19 cellular contexts compared by ENCODE assay signal in the genomic region with DNA sequence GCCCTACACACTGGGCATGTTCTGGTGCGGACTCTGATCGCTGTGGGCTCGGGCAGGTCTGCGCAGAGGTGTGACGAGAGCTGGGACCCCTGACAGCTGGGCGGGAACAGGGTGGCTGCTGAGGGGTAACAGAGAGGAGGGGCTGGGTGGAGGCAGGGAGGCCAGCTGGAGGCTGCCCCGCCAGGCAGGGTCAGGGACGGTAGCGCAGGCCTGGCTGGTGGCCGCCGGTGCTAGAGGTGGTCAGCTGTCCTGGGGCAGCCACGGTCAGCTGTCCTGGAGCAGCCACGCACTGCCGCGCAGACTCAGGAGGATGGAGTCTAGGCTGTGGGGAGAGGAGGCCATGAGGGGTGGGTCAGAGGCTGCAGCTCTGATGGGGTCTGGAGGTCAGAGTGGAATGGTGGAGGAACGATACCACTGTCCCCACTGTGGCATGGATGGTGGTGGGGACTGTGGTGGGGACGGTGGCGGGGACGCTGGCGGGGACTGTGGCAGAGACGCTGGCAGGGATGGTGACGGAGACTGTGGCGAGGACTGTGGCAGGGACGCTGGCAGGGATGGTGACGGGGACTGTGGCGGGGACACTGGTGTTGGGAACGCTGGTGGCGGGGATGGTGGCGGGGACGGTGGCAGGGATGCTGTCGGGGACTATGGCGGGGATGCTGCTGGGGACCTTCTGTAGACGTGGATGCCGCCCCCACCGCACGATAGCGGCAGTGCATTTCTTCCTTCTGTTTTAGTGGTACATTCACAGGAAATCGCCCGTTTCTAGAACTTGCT. TPM values are rescaled to one million over a fixed set of nuclear protein-coding genes. Genes with fewer than 3 reads are reported as not detected.
DNase-seq lines count a peak whose midpoint lies in the region; ATAC-seq and TF ChIP-seq lines count a peak whose summit lies in the region.
"Had no signal": no experiment of that assay in that cellular context is flagged by ENCODE, and none has a peak within 500 bp of the region (broad histone marks: within the 10 kb centered on the region; RNA-seq: fewer than 3 reads in every experiment).

No MANE protein-coding gene starts in this region.

- H3K27ac Mint-ChIP-seq in activated naive CD4-positive, alpha-beta T cell treated with anti-CD3 and anti-CD28 coated beads, Interleukin-2, amount 50 U/mL, for 72 hours, result peak overlapping the region; percentile 39 to 84
- H3K27ac Mint-ChIP-seq in activated naive CD4-positive, alpha-beta T cell treated with anti-CD3 and anti-CD28 coated beads for 36 hours, result no peak overlapping the region
- H3K27ac Mint-ChIP-seq in activated CD8-positive, alpha-beta memory T cell treated with anti-CD3 and anti-CD28 coated beads, Interleukin-2, amount 10 ng/mL, durations not matched to agents 7 days and 5 days, result peak overlapping the region; percentile 28
- H3K27ac Mint-ChIP-seq: CD8-positive, alpha-beta T cell had no signal

- WGBS in suprapubic skin, result 92% methylated on average over 39 of the region's 39 CpGs

- TF ChIP-seq POLR2A in suprapubic skin (IDR thresholded peaks at IDR 0.05), result no peak
- no peak for TF ChIP-seq POLR2A in erythroblast (IDR thresholded peaks at IDR 0.05; ENCODE audit: low read length)

- H3K36me3 Mint-ChIP-seq in activated naive CD4-positive, alpha-beta T cell treated with anti-CD3 and anti-CD28 coated beads, Interleukin-2, amount 50 U/mL, for 72 hours, result peaks cover 13% of the 10 kb centered on the region in 2 donors
- peaks cover 2% of the 10 kb centered on the region for H3K36me3 Mint-ChIP-seq in activated naive CD4-positive, alpha-beta T cell treated with anti-CD3 and anti-CD28 coated beads for 36 hours (ENCODE audit: low read depth)
- H3K36me3 Mint-ChIP-seq in activated CD8-positive, alpha-beta memory T cell treated with anti-CD3 and anti-CD28 coated beads, Interleukin-2, amount 10 ng/mL, durations not matched to agents 7 days and 5 days, result peaks cover 5% of the 10 kb centered on the region
- H3K36me3 Mint-ChIP-seq: CD8-positive, alpha-beta T cell had no signal

- ATAC-seq in activated naive CD4-positive, alpha-beta T cell treated with anti-CD3 and anti-CD28 coated beads, Interleukin-2, amount 50 U/mL, for 72 hours, result no peak
- no peak for ATAC-seq in activated CD8-positive, alpha-beta memory T cell treated with anti-CD3 and anti-CD28 coated beads, Interleukin-2, amount 10 ng/mL, durations not matched to agents 7 days and 5 days
- ATAC-seq in GM19463 (IDR thresholded peaks at IDR 0.05; ENCODE audit: unreplicated experiment), result no peak
- ATAC-seq: CD8-positive, alpha-beta T cell; PC-3 had no signal

- no peaks in the 10 kb centered on the region for H3K36me3 ChIP-seq in suprapubic skin
- H3K36me3 ChIP-seq: SJSA1 had no signal

- peaks cover 12% of the 10 kb centered on the region for H3K9me3 ChIP-seq in suprapubic skin

- peak in 1 of 2 donors; percentile 44 for DNase-seq in activated naive CD4-positive, alpha-beta T cell treated with anti-CD3 and anti-CD28 coated beads, Interleukin-2, amount 50 U/mL, for 72 hours (ENCODE audit: low spot score in 2 of 2)
- DNase-seq in activated naive CD4-positive, alpha-beta T cell treated with anti-CD3 and anti-CD28 coated beads for 36 hours, result no peak
- no peak for DNase-seq in activated CD8-positive, alpha-beta memory T cell treated with anti-CD3 and anti-CD28 coated beads, Interleukin-2, amount 10 ng/mL, durations not matched to agents 7 days and 5 days
- DNase-seq in islet precursor cell, result peak; percentile 26
- DNase-seq in suprapubic skin (ENCODE audit: low spot score in 2 of 2), result peak; percentile 41 to 70
- no peak for DNase-seq in erythroblast (lab: John Stamatoyannopoulos, UW)
- no peak for DNase-seq in stimulated activated CD4-positive, alpha-beta T cell treated with anti-CD3 and anti-CD28 coated beads, Interleukin-2, amount 100 ng/mL, for 48 hours
- DNase-seq: activated naive CD4-positive, alpha-beta T cell; central memory CD4-positive, alpha-beta T cell; effector memory CD4-positive, alpha-beta T cell; GF-D8; glutamatergic neuron; NCI-H1105; NCI-H2029 treated with DMSO at 0.1 percent for 48 hours; NCI-H345; PC-3 had no signal

- CTCF ChIA-PET in activated naive CD4-positive, alpha-beta T cell treated with anti-CD3 and anti-CD28 coated beads for 36 hours (lab: Charles Lee), result no interaction called here
- CTCF ChIA-PET in activated CD8-positive, alpha-beta memory T cell treated with anti-CD3 and anti-CD28 coated beads, Interleukin-2, amount 10 ng/mL, durations not matched to agents 7 days and 5 days (lab: Charles Lee), result no interaction called here

- H3K27me3 Mint-ChIP-seq in activated naive CD4-positive, alpha-beta T cell treated with anti-CD3 and anti-CD28 coated beads for 36 hours (ENCODE audit: low read depth), result no peaks in the 10 kb centered on the region
- H3K27me3 Mint-ChIP-seq in activated CD8-positive, alpha-beta memory T cell treated with anti-CD3 and anti-CD28 coated beads, Interleukin-2, amount 10 ng/mL, durations not matched to agents 7 days and 5 days, result no peaks in the 10 kb centered on the region

- H3K4me1 ChIP-seq in suprapubic skin, result peaks cover 4% of the 10 kb centered on the region
- H3K4me1 ChIP-seq: SJSA1 had no signal

- no peak for TF ChIP-seq CTCF in suprapubic skin (IDR thresholded peaks at IDR 0.05)

- H3K4me3 Mint-ChIP-seq in activated naive CD4-positive, alpha-beta T cell treated with anti-CD3 and anti-CD28 coated beads for 36 hours, result no peak overlapping the region
- H3K4me3 Mint-ChIP-seq in activated CD8-positive, alpha-beta memory T cell treated with anti-CD3 and anti-CD28 coated beads, Interleukin-2, amount 10 ng/mL, durations not matched to agents 7 days and 5 days, result no peak overlapping the region
- H3K4me3 Mint-ChIP-seq: CD8-positive, alpha-beta T cell had no signal

- intact Hi-C loops in activated naive CD4-positive, alpha-beta T cell treated with anti-CD3 and anti-CD28 coated beads for 36 hours (cut with micrococcal nuclease), result no loop called here

- H3K4me1 Mint-ChIP-seq in activated naive CD4-positive, alpha-beta T cell treated with anti-CD3 and anti-CD28 coated beads for 36 hours (ENCODE audit: low read depth), result no peaks in the 10 kb centered on the region
- H3K4me1 Mint-ChIP-seq in activated CD8-positive, alpha-beta memory T cell treated with anti-CD3 and anti-CD28 coated beads, Interleukin-2, amount 10 ng/mL, durations not matched to agents 7 days and 5 days, result no peaks in the 10 kb centered on the region

- H3K27me3 ChIP-seq in suprapubic skin, result peaks cover 15% of the 10 kb centered on the region
- H3K27me3 ChIP-seq: SJSA1 had no signal

- peaks cover 3 to 13% of the 10 kb centered on the region in 2 donors for H3K9me3 Mint-ChIP-seq in activated naive CD4-positive, alpha-beta T cell treated with anti-CD3 and anti-CD28 coated beads, Interleukin-2, amount 50 U/mL, for 72 hours
- H3K9me3 Mint-ChIP-seq in activated naive CD4-positive, alpha-beta T cell treated with anti-CD3 and anti-CD28 coated beads for 36 hours, result peaks cover 11% of the 10 kb centered on the region
- H3K9me3 Mint-ChIP-seq in activated CD8-positive, alpha-beta memory T cell treated with anti-CD3 and anti-CD28 coated beads, Interleukin-2, amount 10 ng/mL, durations not matched to agents 7 days and 5 days (ENCODE audit: low read depth), result peaks cover 9% of the 10 kb centered on the region

- no peak for TF ChIP-seq EP300 in suprapubic skin (IDR thresholded peaks at IDR 0.05)

- no peak overlapping the region for H3K27ac ChIP-seq in suprapubic skin
- H3K27ac ChIP-seq: SJSA1 had no signal

- no peak overlapping the region for H3K4me3 ChIP-seq in suprapubic skin
- H3K4me3 ChIP-seq: SJSA1 had no signal

RNA-seq across cellular contexts. Expression of a gene that starts 21.3 kb away (rescaled TPM):
- total RNA-seq in activated naive CD4-positive, alpha-beta T cell treated with anti-CD3 and anti-CD28 coated beads, Interleukin-2, amount 50 U/mL, for 72 hours, result 1 to 10 TPM; 4.8 to 5.6 TPM
- total RNA-seq in activated naive CD4-positive, alpha-beta T cell treated with anti-CD3 and anti-CD28 coated beads for 36 hours, result 1 to 10 TPM; 2.5 to 2.8 TPM
- total RNA-seq in activated CD8-positive, alpha-beta memory T cell treated with anti-CD3 and anti-CD28 coated beads, Interleukin-2, amount 10 ng/mL, durations not matched to agents 7 days and 5 days, result 1 to 10 TPM; 2.3 to 3.9 TPM
- total RNA-seq in suprapubic skin, result 1 to 10 TPM; 3.9 to 6.2 (median 4.7) TPM

Comparison
In these comparisons a context has a peak if more than half of its experiments do, and no peak if none do; other contexts are left out.
1. DNase-seq: peak in islet precursor cell (single experiment) and suprapubic skin (2 of 2); none in activated naive CD4-positive, alpha-beta T cell treated with anti-CD3 and anti-CD28 coated beads for 36 hours (single experiment), activated CD8-positive, alpha-beta memory T cell treated with anti-CD3 and anti-CD28 coated beads, Interleukin-2, amount 10 ng/mL, durations not matched to agents 7 days and 5 days (single experiment), erythroblast (0 of 2) and stimulated activated CD4-positive, alpha-beta T cell treated with anti-CD3 and anti-CD28 coated beads, Interleukin-2, amount 100 ng/mL, for 48 hours (0 of 2).